Comparison of ENCODE assay signal across 1 cellular context in genomic region chr1:201941420-201942128, GRCh38.
A peak's percentile ranks its signal among the peaks of the same experiment; 100 is the strongest.
TF ChIP-seq lines count a peak whose summit lies in the region.

No MANE protein-coding gene starts in this region.

TF ChIP-seq in K562, 482 proteins besides CTCF, POLR2A, EP300 and RAD21 (continued from another document and continues in another):
- TF ChIP-seq MED1 (CRISPR knock-in tag; IDR thresholded peaks at IDR 0.05; ENCODE audit: borderline replicate concordance) = no peak
- TF ChIP-seq MLX (CRISPR knock-in tag; conservative IDR thresholded peaks at IDR 0.05) = no peak
- peak; percentile 90 for TF ChIP-seq CBFA2T3 (IDR thresholded peaks at IDR 0.05)
- TF ChIP-seq HMG20A (CRISPR knock-in tag; conservative IDR thresholded peaks at IDR 0.05) = no peak
- peak; percentile 63 for TF ChIP-seq NBN (IDR thresholded peaks at IDR 0.05; ENCODE audit: low read depth)
- no peak for TF ChIP-seq SREBF2 (CRISPR knock-in tag; IDR thresholded peaks at IDR 0.05)
- peak; percentile 83; the same call in 1 of the 2 replicates for TF ChIP-seq SMAD4 (CRISPR knock-in tag; conservative IDR thresholded peaks at IDR 0.05)
- TF ChIP-seq HDGF (IDR thresholded peaks at IDR 0.05) = no peak
- TF ChIP-seq ZNF354B (CRISPR knock-in tag; IDR thresholded peaks at IDR 0.05) = no peak
- no peak for TF ChIP-seq NFE2L1 (tag; IDR thresholded peaks at IDR 0.05; ENCODE audit: borderline replicate concordance, low read depth)
- TF ChIP-seq GABPB2 (CRISPR knock-in tag; conservative IDR thresholded peaks at IDR 0.05) = no peak
- no peak for TF ChIP-seq MXI1 (IDR thresholded peaks at IDR 0.05; ENCODE audit: low read depth, low read length)
- TF ChIP-seq IFI16 (CRISPR knock-in tag; IDR thresholded peaks at IDR 0.05) = no peak
- TF ChIP-seq MYBL2 (IDR thresholded peaks at IDR 0.05; ENCODE audit: low read depth) = no peak; the same call in 1 of the 2 replicates
- TF ChIP-seq MYBL2 (CRISPR knock-in tag; IDR thresholded peaks at IDR 0.05; ENCODE audit: borderline replicate concordance) = no peak
- peak; percentile 94 for TF ChIP-seq ZFX (CRISPR knock-in tag; IDR thresholded peaks at IDR 0.05)
- TF ChIP-seq EWSR1 (IDR thresholded peaks at IDR 0.05; ENCODE audit: borderline replicate concordance, low read depth, partially characterized antibody) = no peak
- TF ChIP-seq IRF2 (CRISPR knock-in tag; IDR thresholded peaks at IDR 0.05) = no peak
- no peak for TF ChIP-seq TCFL5 (CRISPR knock-in tag; conservative IDR thresholded peaks at IDR 0.05)
- no peak for TF ChIP-seq THRA (IDR thresholded peaks at IDR 0.05)
- TF ChIP-seq ZNF76 (CRISPR knock-in tag; IDR thresholded peaks at IDR 0.05; ENCODE audit: borderline replicate concordance) = 0 out of 2 replicates have a peak, but pooled peaks have one; percentile 39
- TF ChIP-seq ZBTB2 (IDR thresholded peaks at IDR 0.05) = peak; percentile 75; the same call in 1 of the 2 replicates
- TF ChIP-seq ZNF583 (CRISPR knock-in tag; IDR thresholded peaks at IDR 0.05) = peak; percentile 59; the same call in 1 of the 2 replicates
- TF ChIP-seq ZNF124 (CRISPR knock-in tag; IDR thresholded peaks at IDR 0.05) = no peak
- TF ChIP-seq GATAD2A (IDR thresholded peaks at IDR 0.05) = peak; percentile 92
- TF ChIP-seq ZC3H4 (CRISPR knock-in tag; IDR thresholded peaks at IDR 0.05; ENCODE audit: borderline replicate concordance) = no peak
- TF ChIP-seq TOE1 (IDR thresholded peaks at IDR 0.05; ENCODE audit: borderline replicate concordance) = no peak; the same call in 1 of the 2 replicates
- no peak for TF ChIP-seq TOE1 (CRISPR knock-in tag; IDR thresholded peaks at IDR 0.05; ENCODE audit: borderline replicate concordance, low read depth)
- TF ChIP-seq CCAR2 (IDR thresholded peaks at IDR 0.05; ENCODE audit: low read depth, low read length) = no peak
- no peak for TF ChIP-seq BCOR (IDR thresholded peaks at IDR 0.05)
- TF ChIP-seq MIER1 (IDR thresholded peaks at IDR 0.05; ENCODE audit: low read depth) = no peak
- TF ChIP-seq ZNF77 (CRISPR knock-in tag; IDR thresholded peaks at IDR 0.05) = no peak
- TF ChIP-seq BMI1 (IDR thresholded peaks at IDR 0.05; ENCODE audit: low read length) = no peak
- no peak for TF ChIP-seq RBM25 (IDR thresholded peaks at IDR 0.05; ENCODE audit: low read depth, low read length, severe bottlenecking)
- TF ChIP-seq XRCC4 (IDR thresholded peaks at IDR 0.05; ENCODE audit: extremely low read depth, insufficient read depth, insufficient read length) = no peak
- no peak for TF ChIP-seq SIX5 (IDR thresholded peaks at IDR 0.05; ENCODE audit: borderline replicate concordance in 1 of 2, insufficient read depth in 1 of 2, low read depth in 1 of 2, low read length in 2 of 2)
- no peak for TF ChIP-seq NFYB (IDR thresholded peaks at IDR 0.05; ENCODE audit: extremely low read depth, insufficient read length)
- no peak for TF ChIP-seq OTX1 (CRISPR knock-in tag; IDR thresholded peaks at IDR 0.05)
- no peak for TF ChIP-seq ZNF280B (CRISPR knock-in tag; IDR thresholded peaks at IDR 0.05)
- no peak for TF ChIP-seq PCBP1 (IDR thresholded peaks at IDR 0.05; ENCODE audit: low read depth, low read length, poor library complexity, severe bottlenecking)
- TF ChIP-seq MECOM (CRISPR knock-in tag; IDR thresholded peaks at IDR 0.05) = no peak
- TF ChIP-seq ZBTB1 (CRISPR knock-in tag; IDR thresholded peaks at IDR 0.05; ENCODE audit: borderline replicate concordance, low read depth) = no peak
- TF ChIP-seq MTA3 (IDR thresholded peaks at IDR 0.05; ENCODE audit: borderline replicate concordance) = peak; percentile 88; the same call in 1 of the 2 replicates
- no peak for TF ChIP-seq ZNF707 (CRISPR knock-in tag; conservative IDR thresholded peaks at IDR 0.05)
- TF ChIP-seq ZNF830 (CRISPR knock-in tag; IDR thresholded peaks at IDR 0.05) = no peak
- no peak for TF ChIP-seq CHCHD3 (CRISPR knock-in tag; IDR thresholded peaks at IDR 0.05)
- no peak for TF ChIP-seq ZNF324 (CRISPR knock-in tag; IDR thresholded peaks at IDR 0.05)
- no peak for TF ChIP-seq NR3C1 (CRISPR knock-in tag; IDR thresholded peaks at IDR 0.05)
- TF ChIP-seq DMBX1 (CRISPR knock-in tag; IDR thresholded peaks at IDR 0.05; ENCODE audit: borderline replicate concordance) = no peak; the same call in 1 of the 2 replicates
- TF ChIP-seq ARHGAP35 (IDR thresholded peaks at IDR 0.05; ENCODE audit: partially characterized antibody) = no peak
- TF ChIP-seq ZNF212 (CRISPR knock-in tag; IDR thresholded peaks at IDR 0.05) = no peak
- TF ChIP-seq KLF1 (tag; IDR thresholded peaks at IDR 0.05) = no peak
- no peak for TF ChIP-seq GTF2B (IDR thresholded peaks at IDR 0.05; ENCODE audit: extremely low read depth, insufficient read length)
- TF ChIP-seq TBL1XR1 (IDR thresholded peaks at IDR 0.05; ENCODE audit: low read length in 2 of 2) = peak in 1 of 2 experiments; percentile 25; a peak in 1 of 4 replicates
- no peak for TF ChIP-seq ZNF232 (CRISPR knock-in tag; IDR thresholded peaks at IDR 0.05)
- 0 out of 2 replicates have a peak, but pooled peaks have one; percentile 22 for TF ChIP-seq FOXK1 (CRISPR knock-in tag; IDR thresholded peaks at IDR 0.05; ENCODE audit: borderline replicate concordance)
- TF ChIP-seq YBX1 (IDR thresholded peaks at IDR 0.05) = no peak
- TF ChIP-seq CHD4 (IDR thresholded peaks at IDR 0.05; ENCODE audit: insufficient read depth, insufficient replicate concordance, low read depth, low read length, poor library complexity, severe bottlenecking) = no peak
- peak in 2 of 3 experiments; percentile 51 to 60 for TF ChIP-seq YY1 (IDR thresholded peaks at IDR 0.05; ENCODE audit: borderline replicate concordance in 1 of 3, control insufficient read depth in 1 of 3, extremely low read depth in 1 of 3, insufficient read depth in 3 of 3, insufficient read length in 1 of 3, insufficient replicate concordance in 2 of 3, low read depth in 1 of 3, low read length in 2 of 3)
- no peak for TF ChIP-seq SRSF7 (optimal IDR thresholded peaks at IDR 0.05; ENCODE audit: low read depth, low read length)
- no peak for TF ChIP-seq ZNF780A (CRISPR knock-in tag; IDR thresholded peaks at IDR 0.05)
- TF ChIP-seq ZBTB11 (CRISPR knock-in tag; IDR thresholded peaks at IDR 0.05) = peak in 1 of 3 experiments; percentile 56; a peak in 1 of 6 replicates
- TF ChIP-seq CLOCK (CRISPR knock-in tag; IDR thresholded peaks at IDR 0.05; ENCODE audit: borderline replicate concordance) = no peak
- TF ChIP-seq ZNF431 (CRISPR knock-in tag; IDR thresholded peaks at IDR 0.05) = no peak
- TF ChIP-seq ZNF766 (CRISPR knock-in tag; conservative IDR thresholded peaks at IDR 0.05) = peak; percentile 73
